1 cellular context compared by ENCODE assay signal in genomic region chr6:1317302-1317815, GRCh38.
TF ChIP-seq lines count a peak whose summit lies in the region.

No MANE protein-coding gene starts in this region.

TF ChIP-seq in HepG2, 621 proteins besides CTCF, POLR2A, EP300 and RAD21 (continued from another document and continues in another):
- TF ChIP-seq ZNF616 (CRISPR knock-in tag; IDR thresholded peaks at IDR 0.05; ENCODE audit: low read depth) (no peak), NR2C2 (CRISPR knock-in tag; IDR thresholded peaks at IDR 0.05; ENCODE audit: borderline replicate concordance) (peak; percentile 65), CBFB (CRISPR knock-in tag; IDR thresholded peaks at IDR 0.05) (0 out of 2 replicates have a peak, but pooled peaks have one; percentile 33), PBX2 (CRISPR knock-in tag; IDR thresholded peaks at IDR 0.05) (0 out of 2 replicates have a peak, but pooled peaks have one; percentile 32), AGO2 (optimal IDR thresholded peaks at IDR 0.05; ENCODE audit: low read depth, low read length) (peak; percentile 90), MXI1 (IDR thresholded peaks at IDR 0.05; ENCODE audit: borderline replicate concordance, low read depth, low read length) (peak; percentile 10; the same call in 1 of the 3 replicates), THAP9 (CRISPR knock-in tag; IDR thresholded peaks at IDR 0.05; ENCODE audit: borderline replicate concordance) (0 out of 2 replicates have a peak, but pooled peaks have one; percentile 42), E2F2 (CRISPR knock-in tag; IDR thresholded peaks at IDR 0.05; ENCODE audit: borderline replicate concordance) (no peak), ZNF777 (CRISPR knock-in tag; IDR thresholded peaks at IDR 0.05) (0 out of 2 replicates have a peak, but pooled peaks have one; percentile 19), RFX1 (IDR thresholded peaks at IDR 0.05) (no peak), AHDC1 (CRISPR knock-in tag; IDR thresholded peaks at IDR 0.05; ENCODE audit: borderline replicate concordance) (peak; percentile 32; the same call in 1 of the 2 replicates), TAF15 (IDR thresholded peaks at IDR 0.05; ENCODE audit: low read depth, low read length, poor library complexity, severe bottlenecking) (peak; percentile 40), ARID4A (CRISPR knock-in tag; IDR thresholded peaks at IDR 0.05; ENCODE audit: borderline replicate concordance) (peak; percentile 36; the same call in 1 of the 2 replicates), NFE2 (CRISPR knock-in tag; IDR thresholded peaks at IDR 0.05) (no peak), ZNF552 (CRISPR knock-in tag; IDR thresholded peaks at IDR 0.05; ENCODE audit: borderline replicate concordance) (0 out of 2 replicates have a peak, but pooled peaks have one; percentile 26), ZNF10 (CRISPR knock-in tag; IDR thresholded peaks at IDR 0.05; ENCODE audit: borderline replicate concordance, low read depth) (no peak), ZNF598 (CRISPR knock-in tag; IDR thresholded peaks at IDR 0.05; ENCODE audit: borderline replicate concordance) (0 out of 2 replicates have a peak, but pooled peaks have one; percentile 57), PHF5A (CRISPR knock-in tag; IDR thresholded peaks at IDR 0.05; ENCODE audit: low read depth, unreplicated experiment) (no peak), THAP7 (CRISPR knock-in tag; IDR thresholded peaks at IDR 0.05) (no peak), MED1 (CRISPR knock-in tag; IDR thresholded peaks at IDR 0.05) (peak; percentile 34; the same call in 1 of the 2 replicates), NFIB (CRISPR knock-in tag; IDR thresholded peaks at IDR 0.05; ENCODE audit: borderline replicate concordance) (no peak), ZNF207 (IDR thresholded peaks at IDR 0.05; ENCODE audit: borderline replicate concordance) (no peak), NPAS2 (CRISPR knock-in tag; IDR thresholded peaks at IDR 0.05; ENCODE audit: borderline replicate concordance) (no peak), U2AF1 (optimal IDR thresholded peaks at IDR 0.05; ENCODE audit: low read depth, low read length) (no peak), FOSL2 (CRISPR knock-in tag; IDR thresholded peaks at IDR 0.05) (peak; percentile 44), TEAD2 (CRISPR knock-in tag; IDR thresholded peaks at IDR 0.05) (no peak), SIN3B (IDR thresholded peaks at IDR 0.05; ENCODE audit: low read length) (no peak), REPIN1 (CRISPR knock-in tag; IDR thresholded peaks at IDR 0.05; ENCODE audit: borderline replicate concordance, low read depth) (no peak; the same call in 1 of the 2 replicates), SAP130 (CRISPR knock-in tag; IDR thresholded peaks at IDR 0.05; ENCODE audit: low read depth) (peak; percentile 56; the same call in 1 of the 2 replicates), ARID5B (CRISPR knock-in tag; IDR thresholded peaks at IDR 0.05) (peak; percentile 64), ATM (IDR thresholded peaks at IDR 0.05; ENCODE audit: borderline replicate concordance) (no peak), BRF2 (CRISPR knock-in tag; IDR thresholded peaks at IDR 0.05) (no peak), LCORL (IDR thresholded peaks at IDR 0.05) (no peak), LCORL (CRISPR knock-in tag; IDR thresholded peaks at IDR 0.05) (peak; percentile 63; the same call in 1 of the 2 replicates), RFX3 (CRISPR knock-in tag; IDR thresholded peaks at IDR 0.05) (no peak), ZNF33B (CRISPR knock-in tag; IDR thresholded peaks at IDR 0.05) (0 out of 2 replicates have a peak, but pooled peaks have one; percentile 85), HNF4A (CRISPR knock-in tag; IDR thresholded peaks at IDR 0.05) (peak; percentile 69)
